In the genomic region with DNA sequence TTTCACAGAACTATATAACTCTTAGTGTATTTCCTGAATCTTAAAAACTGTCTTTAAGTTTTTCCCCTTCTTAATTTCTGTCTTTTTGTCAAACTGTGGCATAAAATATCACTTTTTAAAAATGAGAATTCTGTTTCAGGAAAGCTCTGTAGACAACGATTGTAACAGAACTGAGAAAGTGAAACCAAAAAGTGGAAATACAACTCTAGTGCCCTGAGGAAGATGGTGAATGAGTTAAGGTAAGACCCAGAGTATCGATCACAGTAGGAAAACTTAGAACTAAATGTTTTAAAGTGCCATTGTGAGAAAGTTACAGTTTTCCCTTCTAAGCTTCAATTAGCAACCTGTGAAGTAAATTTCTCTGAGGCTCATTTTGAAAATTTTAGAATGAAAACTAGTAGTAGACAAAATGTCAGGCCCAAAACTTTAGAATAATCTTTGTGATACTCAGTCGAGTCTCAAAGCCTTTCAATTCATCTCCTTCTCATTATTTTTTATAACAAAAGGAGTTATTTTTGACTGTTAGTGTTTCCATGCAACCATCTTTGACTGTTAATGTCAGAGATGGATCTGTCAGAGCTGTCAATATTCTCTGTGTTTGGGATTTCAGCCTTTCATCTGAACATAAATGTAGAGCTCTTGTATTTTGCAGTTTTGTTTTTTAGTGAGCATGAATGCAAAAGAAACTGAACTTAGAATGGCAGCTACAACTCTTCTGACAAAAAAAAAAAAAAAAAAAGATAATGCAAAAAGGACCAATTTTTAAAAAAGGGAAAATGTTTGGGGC, we compare ENCODE assay signal across 8 cellular contexts. TPM values are rescaled to one million over a fixed set of nuclear protein-coding genes. Genes with fewer than 3 reads are reported as not detected.
DNase-seq lines count a peak whose midpoint lies in the region; ATAC-seq, FAIRE-seq and TF ChIP-seq lines count a peak whose summit lies in the region.

No MANE protein-coding gene starts in this region.

- ATAC-seq in GM19397 (IDR thresholded peaks at IDR 0.05; ENCODE audit: unreplicated experiment), result peak; percentile 82
- ATAC-seq in HG03442 (IDR thresholded peaks at IDR 0.05; ENCODE audit: unreplicated experiment), result peak; percentile 78
- ATAC-seq in K562, result peak; percentile 63; the same call in 2 of the 3 replicates

- H4K20me1 ChIP-seq in K562 (replicated peaks; ENCODE audit: control insufficient read depth, insufficient read depth, low read length), result no peaks in the 10 kb centered on the region

- no peak overlapping the region for H3K27ac Mint-ChIP-seq in Caco-2 (ENCODE audit: unreplicated experiment)

- H2AFZ ChIP-seq in K562 (ENCODE audit: low read depth, low read length), result peak overlapping the region; percentile 84

- FAIRE-seq in K562 (lab: Jason Lieb, UNC), result peak; percentile 54

- intact Hi-C loops in K562 (cut with micrococcal nuclease), result no loop called here
- intact Hi-C loops in Caco-2 (cut with micrococcal nuclease; ENCODE audit: unreplicated experiment), result no loop called here

- peak overlapping the region in 1 of 2 experiments; percentile 54; a peak in 2 of 4 replicates for H3K9ac ChIP-seq in K562 (ENCODE audit: insufficient read depth in 1 of 2, low read depth in 2 of 2, low read length in 2 of 2)

- H3K27me3 ChIP-seq in BE2C (no peaks in the 10 kb centered on the region), K562 (ENCODE audit: control insufficient read depth in 2 of 2, insufficient read depth in 2 of 2, low read length in 2 of 2) (no peaks in the 10 kb centered on the region), WERI-Rb-1 (ENCODE audit: insufficient read depth, low read depth, severe bottlenecking) (no peaks in the 10 kb centered on the region), Caco-2 (replicated peaks; ENCODE audit: control insufficient read depth, insufficient read depth, low read length) (no peaks in the 10 kb centered on the region)

- TF ChIP-seq CTCF in BE2C (IDR thresholded peaks at IDR 0.05; ENCODE audit: low read depth, low read length) (no peak), K562 (IDR thresholded peaks at IDR 0.05 in 2 of 3, conservative IDR thresholded peaks at IDR 0.05 in 1 of 3; ENCODE audit: insufficient read depth in 2 of 3, low read depth in 1 of 3, low read length in 3 of 3) (no peak), WERI-Rb-1 (IDR thresholded peaks at IDR 0.05; ENCODE audit: low read depth, low read length) (no peak), Caco-2 (IDR thresholded peaks at IDR 0.05; ENCODE audit: insufficient read depth in 1 of 2, low read depth in 1 of 2, low read length in 1 of 2, severe bottlenecking in 1 of 2, unreplicated experiment in 1 of 2) (no peak)

- no peaks in the 10 kb centered on the region for H3K36me3 Mint-ChIP-seq in Caco-2 (ENCODE audit: insufficient read depth, unreplicated experiment)

- in situ Hi-C loops in K562 (cut with MboI), result no loop called here

- 0% methylated on average over 3 of the region's 3 CpGs for WGBS in K562 (ENCODE audit: insufficient coverage, low coverage, missing lambda C conversion rate)

- no peak for DNase-seq in BE2C
- no peak for DNase-seq in K562 (ENCODE audit: extremely low read depth in 1 of 4, low spot score in 3 of 4)
- DNase-seq in WERI-Rb-1, result no peak
- DNase-seq in NCI-H526 treated with DMSO at 0.1 percent for 48 hours (lab: John Stamatoyannopoulos, UW), result no peak
- no peak for DNase-seq in pons (ENCODE audit: low spot score)
- DNase-seq in Caco-2, result no peak

- H3K79me2 ChIP-seq in K562 (ENCODE audit: control insufficient read depth, insufficient read depth, low read length), result no peaks in the 10 kb centered on the region

- peak overlapping the region; percentile 60; the same call in 2 of the 3 replicates for H3K27ac ChIP-seq in K562 (ENCODE audit: extremely low read depth, low read depth, low read length)
- no peak overlapping the region for H3K27ac ChIP-seq in WERI-Rb-1

- H3K36me3 ChIP-seq in BE2C (no peaks in the 10 kb centered on the region), K562 (ENCODE audit: control insufficient read depth, insufficient read depth, low read length) (no peaks in the 10 kb centered on the region), WERI-Rb-1 (no peaks in the 10 kb centered on the region), Caco-2 (ENCODE audit: control insufficient read depth, insufficient read depth, low read length) (no peaks in the 10 kb centered on the region)

- CTCF ChIA-PET in K562 (lab: Yijun Ruan, JAX; ENCODE audit: low intra/inter-chr PET ratio), result no interaction called here
- CTCF ChIA-PET in Caco-2 (lab: Charles Lee), result no interaction called here

- no peak overlapping the region for H3K4me3 Mint-ChIP-seq in Caco-2 (ENCODE audit: unreplicated experiment)

- TF ChIP-seq RAD21 in K562 (CRISPR knock-in tag; conservative IDR thresholded peaks at IDR 0.05 in 1 of 2, IDR thresholded peaks at IDR 0.05 in 1 of 2), result no peak

- H3K27me3 Mint-ChIP-seq in Caco-2 (ENCODE audit: insufficient read depth, unreplicated experiment), result no peaks in the 10 kb centered on the region

- no peak for TF ChIP-seq POLR2A in K562 (conservative IDR thresholded peaks at IDR 0.05)

- peak overlapping the region; percentile 33 for H3K4me2 ChIP-seq in K562 (ENCODE audit: insufficient read depth, low read length)

- POLR2A ChIA-PET in K562 (lab: Yijun Ruan, JAX) (interaction anchor here (0.9 kb wide), 1 partner anchor 8 kb away, joined by 5 read pairs; no protein-coding TSS in a partner anchor), Caco-2 (lab: Charles Lee) (no interaction called here)

- peak overlapping the region; percentile 23 for H3K4me3 ChIP-seq in BE2C (ENCODE audit: low read depth, low read length)
- peak overlapping the region; percentile 8; the same call in 1 of the 2 replicates for H3K4me3 ChIP-seq in K562
- H3K4me3 ChIP-seq in WERI-Rb-1 (ENCODE audit: low read depth, low read length), result no peak overlapping the region
- no peak overlapping the region for H3K4me3 ChIP-seq in Caco-2 (ENCODE audit: low read depth, low read length)

- BruUV-seq in K562 (replicated peaks; lab: Mats Ljungman, UMichigan) (no TSS peak), Caco-2 (replicated peaks; lab: Mats Ljungman, UMichigan) (no TSS peak)

- no peaks in the 10 kb centered on the region for H3K4me1 Mint-ChIP-seq in Caco-2 (ENCODE audit: low read depth, unreplicated experiment)

- TF ChIP-seq EP300 in K562 (IDR thresholded peaks at IDR 0.05; ENCODE audit: low read length), result no peak

- H3K4me1 ChIP-seq in BE2C (no peaks in the 10 kb centered on the region), K562 (replicated peaks in 1 of 2; ENCODE audit: control insufficient read depth in 2 of 2, insufficient read depth in 2 of 2, low read length in 2 of 2) (no peaks in the 10 kb centered on the region), Caco-2 (no peaks in the 10 kb centered on the region)

- H3K9me3 ChIP-seq in BE2C, result no peaks in the 10 kb centered on the region
- no peaks in the 10 kb centered on the region for H3K9me3 ChIP-seq in K562 (replicated peaks; ENCODE audit: control insufficient read depth, insufficient read depth, low read depth, low read length)
- no peaks in the 10 kb centered on the region for H3K9me3 ChIP-seq in WERI-Rb-1 (ENCODE audit: severe bottlenecking)
- no peaks in the 10 kb centered on the region for H3K9me3 ChIP-seq in Caco-2

- H3K9me3 Mint-ChIP-seq in Caco-2 (ENCODE audit: unreplicated experiment), result no peaks in the 10 kb centered on the region

- H3K9me1 ChIP-seq in K562 (ENCODE audit: control insufficient read depth, insufficient read depth, low read length), result no peaks in the 10 kb centered on the region

TF ChIP-seq in K562, 482 proteins besides CTCF, POLR2A, EP300 and RAD21:
- TF ChIP-seq ELF4 (CRISPR knock-in tag; IDR thresholded peaks at IDR 0.05), result no peak
- no peak for TF ChIP-seq ZNF586 (CRISPR knock-in tag; conservative IDR thresholded peaks at IDR 0.05)
- TF ChIP-seq STAG1 (CRISPR knock-in tag; IDR thresholded peaks at IDR 0.05; ENCODE audit: borderline replicate concordance), result no peak
TF ChIP-seq in K562: peak in this region for 0.

RNA-seq across cellular contexts. Expression of gene TRDN, which starts 19.0 kb away (rescaled TPM):
- 0.19 TPM for polyA plus RNA-seq in BE2C (2012; ENCODE audit: insufficient read depth, insufficient read length, low read depth)
- 0.42 and 2.1 TPM in 2 replicates for total RNA-seq in K562 (2011; cell fraction: chromatin; rRNA removed; ENCODE audit: low replicate concordance)
- total RNA-seq in K562 (2011; cell fraction: nucleolus; rRNA removed), result 0.17 and 0.26 TPM in 2 replicates
- total RNA-seq in K562 (2011; cell fraction: nucleoplasm; rRNA removed), result 0.73 and 1.7 TPM in 2 replicates
- 0.05 and 0.12 TPM in 2 replicates for total RNA-seq in K562 (2014; rRNA removed)
- total RNA-seq in K562 (2014; rRNA removed; fragmentation: Illumina TruSeq; extraction: Trizol), result 0.15 and 0.19 TPM in 2 replicates
- total RNA-seq in K562 (2015; rRNA removed; fragmentation: Illumina TruSeq; extraction: Trizol), result 0.29 and 0.30 TPM in 2 replicates
- total RNA-seq in K562 (2021), result 0.13 and 0.20 TPM in 2 replicates
- polyA plus RNA-seq in K562 (2011; rRNA removed), result 0.04 and 0.50 TPM in 2 replicates
- polyA plus RNA-seq in K562 (2011; cell fraction: cytosol; rRNA removed), result 0.01 and 0.04 TPM in 2 replicates
- 0.18 and 0.92 TPM in 2 replicates for polyA plus RNA-seq in K562 (2011; cell fraction: nucleus; rRNA removed)
- 0.16 and 0.29 TPM in 2 replicates for polyA plus RNA-seq in K562 (2012)
- 0.14 and 0.16 TPM in 2 replicates for polyA plus RNA-seq in K562 (2014; fragmentation: Illumina TruSeq; extraction: Trizol)
- under 1 TPM; 0.14 to 0.34 TPM for polyA plus RNA-seq in K562 (2014; fragmentation: Nextera tagmentation; extraction: Ambion mirVana)
- polyA plus RNA-seq in K562 (2014; rRNA removed), result 0.09 TPM in 2 replicates
- 0.14 TPM in 1 of 2 replicates, not detected in the other for polyA minus RNA-seq in K562 (2011; rRNA and poly(A)+ RNA removed)
- not detected in 2 replicates for polyA minus RNA-seq in K562 (2011; cell fraction: cytosol; rRNA and poly(A)+ RNA removed)
- 0.27 TPM in 1 of 2 replicates, not detected in the other for polyA minus RNA-seq in K562 (2011; cell fraction: nucleus; rRNA and poly(A)+ RNA removed)
- total RNA-seq in Caco-2 (2022), result not detected in 2 replicates

Comparison
In these comparisons a context has a peak if more than half of its experiments do, and no peak if none do; other contexts are left out.
1. H3K4me3 ChIP-seq: peak in BE2C (single experiment) and K562 (single experiment); none in WERI-Rb-1 (single experiment) and Caco-2 (single experiment).
2. Peak in every context shown above with its lines, with median percentiles within 50 percentile points of each other: ATAC-seq.